In genomic region chr3:61411009-61411662, GRCh38 we compare ENCODE assay signal across 7 cellular contexts.
"Had no signal": no experiment of that assay in that cellular context is flagged by ENCODE, and none has a peak within 500 bp of the region (broad histone marks: within the 10 kb centered on the region; RNA-seq: fewer than 3 reads in every experiment).

No MANE protein-coding gene starts in this region.

- H3K27ac ChIP-seq: GM23248, HL-60 had no signal

- H2AFZ ChIP-seq: GM23248 had no signal

- DNase-seq: GM23248, GOT3, H7, HFFc6 had no signal

- H3K36me3 ChIP-seq: HAP-1 had no signal

- H3K9ac ChIP-seq: GM23248 had no signal

- H3K4me3 ChIP-seq: GM23248, HAP-1 had no signal

- ATAC-seq: HCT116 had no signal

- H3K9me3 ChIP-seq: HAP-1 had no signal
